ENCODE assay signal across 35 cellular contexts in the genomic region with DNA sequence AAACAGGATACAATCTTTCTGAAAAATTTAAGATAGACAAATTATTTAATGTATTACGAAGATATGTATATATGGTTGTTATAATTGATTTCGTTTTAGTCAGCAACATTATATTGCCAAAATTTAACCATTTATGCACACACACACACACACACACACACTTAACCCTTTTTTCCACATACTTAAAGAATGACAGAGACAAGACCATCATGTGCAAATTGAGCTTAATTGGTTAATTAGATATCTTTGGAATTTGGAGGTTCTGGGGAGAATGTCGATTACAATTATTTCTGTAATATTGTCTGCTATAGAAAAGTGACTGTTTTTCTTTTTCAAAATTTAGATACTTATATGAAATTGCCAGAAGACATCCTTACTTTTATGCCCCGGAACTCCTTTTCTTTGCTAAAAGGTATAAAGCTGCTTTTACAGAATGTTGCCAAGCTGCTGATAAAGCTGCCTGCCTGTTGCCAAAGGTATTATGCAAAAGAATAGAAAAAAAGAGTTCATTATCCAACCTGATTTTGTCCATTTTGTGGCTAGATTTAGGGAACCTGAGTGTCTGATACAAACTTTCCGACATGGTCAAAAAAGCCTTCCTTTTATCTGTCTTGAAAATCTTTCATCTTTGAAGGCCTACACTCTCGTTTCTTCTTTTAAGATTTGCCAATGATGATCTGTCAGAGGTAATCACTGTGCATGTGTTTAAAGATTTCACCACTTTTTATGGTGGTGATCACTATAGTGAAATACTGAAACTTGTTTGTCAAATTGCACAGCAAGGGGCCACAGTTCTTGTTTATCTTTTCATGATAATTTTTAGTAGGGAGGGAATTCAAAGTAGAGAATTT. TPM values are rescaled to one million over a fixed set of nuclear protein-coding genes. Genes with fewer than 3 reads are reported as not detected.
"Had no signal": no experiment of that assay in that cellular context is flagged by ENCODE, and none has a peak within 500 bp of the region (broad histone marks: within the 10 kb centered on the region; RNA-seq: fewer than 3 reads in every experiment).

No MANE protein-coding gene starts in this region.

- H3K27me3 ChIP-seq: neural progenitor cell, ovary, spleen, suprapubic skin, testis, tibial artery, transverse colon, upper lobe of right lung, uterus had no signal

- ATAC-seq: natural killer cell; psoas muscle; right cardiac atrium; sciatic nerve; stimulated activated memory B cell treated with anti-CD40 and anti-IgM and Interleukin-4, amounts not matched to agents 10 μg/mL and 1 μg/mL and 100 μg/mL, for 72 hours; stimulated activated naive CD8-positive, alpha-beta T cell treated with anti-CD3 and anti-CD28 coated beads, Interleukin-15, amount 100 ng/mL, for 72 hours; stimulated activated naive CD8-positive, alpha-beta T cell treated with anti-CD3 and anti-CD28 coated beads, Interleukin-15, Interleukin-2, amounts not matched to agents 100 U/mL and 50 U/mL, for 24 hours; upper lobe of right lung had no signal

- H3K4me1 Mint-ChIP-seq: natural killer cell; nephron; stimulated activated memory B cell treated with anti-CD40 and anti-IgM and Interleukin-4, amounts not matched to agents 10 μg/mL and 1 μg/mL and 100 μg/mL, for 72 hours; stimulated activated naive CD8-positive, alpha-beta T cell treated with anti-CD3 and anti-CD28 coated beads, Interleukin-15, amount 100 ng/mL, for 72 hours had no signal

- H3K9me3 Mint-ChIP-seq: nephron; neural progenitor cell; stimulated activated memory B cell treated with anti-CD40 and anti-IgM and Interleukin-4, amounts not matched to agents 10 μg/mL and 1 μg/mL and 100 μg/mL, for 72 hours; stimulated activated naive CD8-positive, alpha-beta T cell treated with anti-CD3 and anti-CD28 coated beads, Interleukin-15, amount 100 ng/mL, for 72 hours; type B pancreatic cell had no signal

- H3K27me3 Mint-ChIP-seq: progenitor cell of endocrine pancreas; stimulated activated memory B cell treated with anti-CD40 and anti-IgM and Interleukin-4, amounts not matched to agents 10 μg/mL and 1 μg/mL and 100 μg/mL, for 72 hours; stimulated activated naive CD8-positive, alpha-beta T cell treated with anti-CD3 and anti-CD28 coated beads, Interleukin-15, amount 100 ng/mL, for 72 hours; type B pancreatic cell had no signal

- H3K36me3 ChIP-seq: neural progenitor cell, ovary, spleen, suprapubic skin, tibial artery, transverse colon, upper lobe of right lung, uterus had no signal

- DNase-seq: natural killer cell; occipital lobe; ovary; posterior cingulate gyrus; psoas muscle; right cardiac atrium; spleen; stimulated activated CD4-positive, alpha-beta T cell treated with anti-CD3 and anti-CD28 coated beads, Interleukin-12 subunit alpha, Interleukin-12 subunit beta, amount 100 ng/mL, for 4 hours; stimulated activated CD4-positive, alpha-beta T cell treated with anti-CD3 and anti-CD28 coated beads, Interleukin-1b, Interleukin-23, amount 100 ng/mL, for 48 hours; stimulated activated CD4-positive, alpha-beta T cell treated with anti-CD3 and anti-CD28 coated beads, Interleukin-4, amount 100 ng/mL, for 1 hour; stimulated activated CD4-positive, alpha-beta T cell treated with anti-CD3 and anti-CD28 coated beads, Interleukin-4, amount 100 ng/mL, for 4 hours; stimulated activated CD8-positive, alpha-beta memory T cell treated with anti-CD3 and anti-CD28 coated beads, Interleukin-4, amount 100 ng/mL, for 48 hours; stimulated activated naive CD4-positive, alpha-beta T cell; stimulated activated naive CD8-positive, alpha-beta T cell treated with anti-CD3 and anti-CD28 coated beads, Interleukin-15, amount 100 ng/mL, for 72 hours; stimulated activated naive CD8-positive, alpha-beta T cell treated with anti-CD3 and anti-CD28 coated beads, Interleukin-15, Interleukin-2, amounts not matched to agents 100 U/mL and 50 U/mL, for 24 hours; substantia nigra; testis; tibial artery; transverse colon; upper lobe of right lung; uterus had no signal

- H3K27ac ChIP-seq: neural progenitor cell, ovary, parathyroid adenoma, psoas muscle, skin epidermis, spleen, suprapubic skin, testis, tibial artery, transverse colon, upper lobe of right lung, uterus had no signal

- H3K9ac ChIP-seq: neural progenitor cell, parathyroid adenoma had no signal

- H3K36me3 Mint-ChIP-seq: natural killer cell; neural progenitor cell; stimulated activated memory B cell treated with anti-CD40 and anti-IgM and Interleukin-4, amounts not matched to agents 10 μg/mL and 1 μg/mL and 100 μg/mL, for 72 hours; type B pancreatic cell had no signal

- H3K4me3 ChIP-seq: neural progenitor cell, ovary, psoas muscle, skin epidermis, smooth muscle cell, spleen, suprapubic skin, testis, tibial artery, transverse colon, upper lobe of right lung, uterus had no signal

- H3K4me1 ChIP-seq: neural progenitor cell, parathyroid adenoma, psoas muscle, spleen, suprapubic skin, testis, tibial artery, transverse colon, upper lobe of right lung, uterus had no signal

- H3K4me3 Mint-ChIP-seq: natural killer cell; nephron; neural progenitor cell; stimulated activated memory B cell treated with anti-CD40 and anti-IgM and Interleukin-4, amounts not matched to agents 10 μg/mL and 1 μg/mL and 100 μg/mL, for 72 hours; stimulated activated naive CD8-positive, alpha-beta T cell treated with anti-CD3 and anti-CD28 coated beads, Interleukin-15, amount 100 ng/mL, for 72 hours; type B pancreatic cell had no signal

- H3K9me3 ChIP-seq: ovary, psoas muscle, spleen, suprapubic skin, testis, tibial artery, transverse colon, upper lobe of right lung, uterus had no signal

RNA-seq across cellular contexts. Expression of a gene that starts 5.2 kb away (rescaled TPM):
- total RNA-seq: natural killer cell, osteoblast, renal cortical epithelial cell had no signal
- polyA plus RNA-seq: psoas muscle had no signal

RNA-seq across cellular contexts. Expression of a gene that starts 26.8 kb away (rescaled TPM):
- total RNA-seq: natural killer cell, osteoblast, psoas muscle, right cardiac atrium, sciatic nerve, spleen, suprapubic skin, testis, transverse colon, upper lobe of right lung, urinary bladder, uterus had no signal
- polyA plus RNA-seq: neural cell, psoas muscle, right cardiac atrium, spleen, urinary bladder had no signal
